2 cellular contexts compared by ENCODE assay signal in genomic region chr6:135672256-135672655, GRCh38.
TF ChIP-seq lines count a peak whose summit lies in the region.

No MANE protein-coding gene starts in this region.

TF ChIP-seq in IMR-90, 13 proteins besides CTCF, POLR2A, EP300 and RAD21:
- TF ChIP-seq MXI1 (IDR thresholded peaks at IDR 0.05; ENCODE audit: borderline replicate concordance, low read depth, low read length) (no peak), RFX5 (IDR thresholded peaks at IDR 0.05; ENCODE audit: low read depth, low read length) (no peak), BHLHE40 (IDR thresholded peaks at IDR 0.05; ENCODE audit: low read depth, low read length) (no peak), CHD1 (IDR thresholded peaks at IDR 0.05; ENCODE audit: low read depth, low read length) (no peak), FOS (IDR thresholded peaks at IDR 0.05; ENCODE audit: low read depth, low read length) (no peak), CEBPB (IDR thresholded peaks at IDR 0.05; ENCODE audit: low read depth, low read length) (no peak), ELK1 (IDR thresholded peaks at IDR 0.05; ENCODE audit: borderline replicate concordance, low read depth, low read length) (no peak), MAFK (IDR thresholded peaks at IDR 0.05; ENCODE audit: low read depth, low read length) (no peak), RCOR1 (IDR thresholded peaks at IDR 0.05; ENCODE audit: insufficient replicate concordance, low read length) (no peak), MAZ (IDR thresholded peaks at IDR 0.05; ENCODE audit: borderline replicate concordance, low read depth, low read length) (no peak), NFE2L2 (IDR thresholded peaks at IDR 0.05; ENCODE audit: low read depth, low read length) (no peak)

TF ChIP-seq in K562, 482 proteins besides CTCF, POLR2A, EP300 and RAD21:
- TF ChIP-seq ZNF12 (CRISPR knock-in tag; IDR thresholded peaks at IDR 0.05): peak; percentile 96
- no peak for TF ChIP-seq TEAD2 (tag; IDR thresholded peaks at IDR 0.05)
- no peak for TF ChIP-seq DACH1 (IDR thresholded peaks at IDR 0.05; ENCODE audit: partially characterized antibody)
- TF ChIP-seq ZNF584 (CRISPR knock-in tag; IDR thresholded peaks at IDR 0.05; ENCODE audit: low read depth): no peak
- TF ChIP-seq ZNF592 (IDR thresholded peaks at IDR 0.05): no peak
- no peak for TF ChIP-seq MYBL2 (IDR thresholded peaks at IDR 0.05; ENCODE audit: low read depth)
- no peak for TF ChIP-seq MYBL2 (CRISPR knock-in tag; IDR thresholded peaks at IDR 0.05; ENCODE audit: borderline replicate concordance)
- TF ChIP-seq ZNF175 (CRISPR knock-in tag; IDR thresholded peaks at IDR 0.05; ENCODE audit: low read depth): no peak
TF ChIP-seq in K562: peak in this region for 1.
